Comparison of ENCODE assay signal across 9 cellular contexts in the genomic region with DNA sequence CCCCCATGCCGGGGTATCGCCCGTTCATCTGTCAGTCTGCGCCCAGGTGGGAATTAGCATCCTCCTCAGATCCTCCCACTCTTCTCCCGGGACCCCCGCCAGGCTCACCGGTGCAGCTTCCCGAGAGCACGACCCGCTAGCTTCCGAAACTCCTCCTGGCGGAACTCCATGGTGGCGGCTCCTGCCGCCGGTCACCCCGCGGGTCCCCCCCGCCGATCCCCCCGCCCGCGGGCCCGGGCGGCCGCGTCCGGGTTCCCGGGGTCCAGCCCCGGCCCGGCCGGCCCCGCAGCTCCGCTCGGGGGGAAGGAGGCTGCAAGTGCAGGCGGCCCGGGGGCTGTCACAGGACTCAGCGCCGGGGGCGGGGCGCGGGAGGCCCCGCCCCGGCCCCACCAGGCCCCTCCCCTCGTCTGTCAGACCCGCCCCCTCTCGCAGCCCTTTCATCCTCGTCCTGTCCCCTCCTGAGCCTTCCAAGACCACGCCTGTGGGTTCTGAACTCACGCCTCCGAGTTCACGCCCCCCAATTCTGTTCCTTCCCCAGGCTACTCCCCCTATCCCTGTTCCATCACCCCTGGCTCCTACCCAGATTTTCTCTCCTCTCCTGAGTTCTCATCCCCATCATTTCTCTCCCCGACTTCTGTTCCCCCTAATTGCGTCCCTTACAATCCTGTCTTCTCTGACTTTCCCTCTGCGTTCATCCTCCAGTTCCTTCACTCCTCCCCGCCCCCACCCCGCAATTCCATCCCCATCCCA. TPM values are rescaled to one million over a fixed set of nuclear protein-coding genes. Genes with fewer than 3 reads are reported as not detected.
DNase-seq lines count a peak whose midpoint lies in the region; ATAC-seq and TF ChIP-seq lines count a peak whose summit lies in the region.
"Had no signal": no experiment of that assay in that cellular context is flagged by ENCODE, and none has a peak within 500 bp of the region (broad histone marks: within the 10 kb centered on the region; RNA-seq: fewer than 3 reads in every experiment).

TSS of gene SLC17A7 (minus strand) at position 318 of the 750 bp plus-strand sequence. CDS start at position 170, 148 bp downstream.

- TF ChIP-seq CTCF in 22Rv1 (IDR thresholded peaks at IDR 0.05) (0 out of 2 replicates have a peak, but pooled peaks have one; percentile 6), GM23338 (conservative IDR thresholded peaks at IDR 0.05; ENCODE audit: low read depth in 2 of 2) (no peak), nephron progenitor cell (IDR thresholded peaks at IDR 0.05) (no peak)

- DNase-seq in GM23338 (ENCODE audit: low spot score) (peak; percentile 90), T-cell (peak in 12 of 34 experiments; percentile 18 to 50 (median 34)), ecto neural progenitor cell (ENCODE audit: low spot score) (peak; percentile 85), nephron progenitor cell (peak; percentile 77)

- peaks cover 55% of the 10 kb centered on the region for H3K27me3 ChIP-seq in GM23338 (ENCODE audit: insufficient read depth)

- POLR2A ChIA-PET in T-cell (lab: Charles Lee): interaction anchor here in 1 of 2 donors (0.6 kb wide), 1 partner anchor 17 kb away, joined by 4 read pairs; no protein-coding TSS in a partner anchor

- peaks cover 5% of the 10 kb centered on the region; the same call in 2 of the 3 replicates for H3K9me3 Mint-ChIP-seq in GM23338
- no peaks in the 10 kb centered on the region for H3K9me3 Mint-ChIP-seq in T-cell
- H3K9me3 Mint-ChIP-seq in nephron progenitor cell: no peaks in the 10 kb centered on the region

- peak within 1 kb of the TSS; percentile 32 for H3K27ac Mint-ChIP-seq in GM23338
- peak within 1 kb of the TSS in 1 of 2 donors; percentile 75 for H3K27ac Mint-ChIP-seq in T-cell
- peak within 1 kb of the TSS; percentile 42 for H3K27ac Mint-ChIP-seq in nephron progenitor cell

- H3K4me1 Mint-ChIP-seq in GM23338 (peaks cover 26% of the 10 kb centered on the region), T-cell (peaks cover 31 to 54% (median 41%) of the 10 kb centered on the region in 3 donors), nephron progenitor cell (peaks cover 57% of the 10 kb centered on the region)

- H3K4me3 ChIP-seq in GM23338: peak within 1 kb of the TSS; percentile 61

- peak within 1 kb of the TSS; percentile 90 for H2AFZ ChIP-seq in GM23338

- H3K9me2 ChIP-seq in GM23338 (ENCODE audit: insufficient read depth): no peaks in the 10 kb centered on the region

- H3K27ac ChIP-seq in 22Rv1: peak within 1 kb of the TSS; percentile 95
- peak within 1 kb of the TSS; percentile 76; the same call in 1 of the 2 replicates for H3K27ac ChIP-seq in GM23338 (ENCODE audit: low read depth)

- CTCF ChIA-PET in T-cell (lab: Charles Lee): interaction anchor here in 1 of 2 donors (1.0 kb wide), 1 partner anchor 11 kb away, joined by 3 read pairs; no protein-coding TSS in a partner anchor

- H3K27me3 Mint-ChIP-seq in GM23338 (ENCODE audit: insufficient read depth, low read depth, poor library complexity) (peaks cover 80% of the 10 kb centered on the region), T-cell (peaks cover 57 to 58% of the 10 kb centered on the region in 2 donors), nephron progenitor cell (ENCODE audit: low read depth, poor library complexity) (peaks cover 65% of the 10 kb centered on the region)

- H3K4me3 Mint-ChIP-seq in GM23338 (peak within 1 kb of the TSS; percentile 71), T-cell (peak within 1 kb of the TSS; percentile 76 to 83 (median 80)), nephron progenitor cell (peak within 1 kb of the TSS; percentile 82)

- peak; percentile 10 for ATAC-seq in GM23338
- no peak for ATAC-seq in T-cell (replicated peaks in 1 of 4)
- no peak for ATAC-seq in HG02610 (IDR thresholded peaks at IDR 0.05; ENCODE audit: unreplicated experiment)
- no peak for ATAC-seq in GM18873 (IDR thresholded peaks at IDR 0.05; ENCODE audit: low FRiP score, unreplicated experiment)
- ATAC-seq in HG03139 (IDR thresholded peaks at IDR 0.05; ENCODE audit: unreplicated experiment): no peak

- peak within 1 kb of the TSS; percentile 94 for H3K4me2 ChIP-seq in GM23338

- no peaks in the 10 kb centered on the region for H3K36me3 ChIP-seq in GM23338 (ENCODE audit: insufficient read depth)

- peaks cover 16% of the 10 kb centered on the region for H3F3A ChIP-seq in GM23338 (replicated peaks; ENCODE audit: low read depth)

- no peaks in the 10 kb centered on the region for H4K20me1 ChIP-seq in GM23338 (replicated peaks; ENCODE audit: insufficient read depth)

- H3K79me2 ChIP-seq in GM23338 (replicated peaks; ENCODE audit: insufficient read depth): no peaks in the 10 kb centered on the region

- peaks cover 6% of the 10 kb centered on the region; the same call in 2 of the 3 replicates for H3K36me3 Mint-ChIP-seq in GM23338 (ENCODE audit: low read depth)
- no peaks in the 10 kb centered on the region for H3K36me3 Mint-ChIP-seq in T-cell
- H3K36me3 Mint-ChIP-seq in nephron progenitor cell (ENCODE audit: low read depth): peaks cover 5% of the 10 kb centered on the region

- H3K4me1 ChIP-seq in GM23338 (ENCODE audit: insufficient read depth): peaks cover 18% of the 10 kb centered on the region

TF ChIP-seq in GM23338, 12 proteins besides CTCF, POLR2A, EP300 and RAD21:
- TF ChIP-seq EZH2 (IDR thresholded peaks at IDR 0.05; ENCODE audit: low read depth, unreplicated experiment) (no peak), POLR2AphosphoS5 (IDR thresholded peaks at IDR 0.05; ENCODE audit: low read depth) (no peak), ZNF331 (CRISPR knock-in tag; IDR thresholded peaks at IDR 0.05; ENCODE audit: low read depth) (no peak), CREB1 (CRISPR knock-in tag; IDR thresholded peaks at IDR 0.05; ENCODE audit: low read depth) (no peak), ZNF114 (CRISPR knock-in tag; IDR thresholded peaks at IDR 0.05) (no peak), JUNB (IDR thresholded peaks at IDR 0.05; ENCODE audit: unreplicated experiment) (no peak)

RNA-seq across cellular contexts. Expression of gene SLC17A7, which starts in this region (rescaled TPM):
- total RNA-seq in GM23338 (2014; rRNA removed; shearing (Covaris generic)): 0.90 and 1.6 TPM in 2 replicates
- polyA plus RNA-seq in GM23338 (2016; fragmentation: Nextera tagmentation; extraction: Ambion mirVana): 1.5 TPM in 2 replicates
- under 1 TPM in 2 of 5 donors, not detected in 3; 0.09 to 0.20 TPM for total RNA-seq in T-cell
- total RNA-seq: activated CD8-positive, alpha-beta memory T cell treated with anti-CD3 and anti-CD28 coated beads for 36 hours had no signal
